ENCODE assay signal across 30 cellular contexts in the genomic region with DNA sequence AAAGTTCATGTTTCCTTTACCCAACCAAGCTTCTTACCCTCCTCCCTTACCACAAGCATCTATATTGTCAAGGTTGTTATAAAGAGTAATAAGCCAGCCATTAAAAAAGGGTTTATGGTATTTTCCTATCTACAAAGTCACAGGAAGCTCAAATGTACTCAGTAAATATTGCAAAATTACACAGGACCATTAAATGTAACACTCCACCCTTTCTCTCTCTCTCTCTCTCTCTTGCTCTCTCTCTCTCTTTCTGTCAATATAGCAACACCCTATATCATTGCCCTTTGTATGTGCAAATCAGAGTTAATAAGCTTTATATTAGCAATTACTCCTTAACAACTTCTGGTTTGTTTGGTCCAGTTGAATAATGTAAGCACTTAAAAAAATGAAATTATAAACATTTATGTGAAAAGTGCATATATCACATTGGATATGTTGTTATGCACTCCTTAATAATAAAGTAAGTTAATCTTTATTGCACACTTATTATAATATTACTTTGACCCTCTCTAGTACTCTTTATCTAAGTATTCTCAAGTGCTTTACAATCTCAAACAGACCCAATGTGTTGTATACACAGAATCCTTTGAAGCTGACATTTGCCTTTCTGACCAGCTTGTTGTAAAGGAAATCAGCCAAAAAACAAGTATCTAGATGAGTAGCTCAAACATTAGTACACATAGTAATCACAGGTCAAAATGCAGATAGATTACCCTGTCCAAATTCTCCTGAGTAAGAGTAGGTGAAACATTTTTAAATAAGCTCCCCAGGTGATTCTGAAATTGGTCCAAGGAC.
DNase-seq lines count a peak whose midpoint lies in the region; ATAC-seq and TF ChIP-seq lines count a peak whose summit lies in the region.
"Had no signal": no experiment of that assay in that cellular context is flagged by ENCODE, and none has a peak within 500 bp of the region (broad histone marks: within the 10 kb centered on the region; RNA-seq: fewer than 3 reads in every experiment).

No MANE protein-coding gene starts in this region.

- H3K9me3 Mint-ChIP-seq in Caco-2 (ENCODE audit: unreplicated experiment), result peaks cover 9% of the 10 kb centered on the region
- no peaks in the 10 kb centered on the region for H3K9me3 Mint-ChIP-seq in activated naive CD8-positive, alpha-beta T cell treated with anti-CD3 and anti-CD28 coated beads, Interleukin-2, amount 50 U/mL, for 24 hours
- H3K9me3 Mint-ChIP-seq: activated CD4-positive, alpha-beta T cell treated with anti-CD3 and anti-CD28 coated beads, Interleukin-2, amount 10 ng/mL, durations not matched to agents 7 days and 5 days; activated naive CD4-positive, alpha-beta T cell treated with anti-CD3 and anti-CD28 coated beads for 36 hours; activated T-cell treated with anti-CD3 and anti-CD28 coated beads, Interleukin-2, amount 50 U/mL, for 4 hours; nephron had no signal

- no peak overlapping the region for H3K4me3 ChIP-seq in Caco-2 (ENCODE audit: low read depth, low read length)
- H3K4me3 ChIP-seq: HAP-1, lower lobe of right lung, Peyer's patch, skin epidermis, tibial artery had no signal

- no peaks in the 10 kb centered on the region for H3K9me3 ChIP-seq in Caco-2
- H3K9me3 ChIP-seq: HAP-1, lower lobe of right lung, Peyer's patch, tibial artery had no signal

- TF ChIP-seq CTCF in Caco-2 (IDR thresholded peaks at IDR 0.05; ENCODE audit: insufficient read depth in 1 of 2, low read depth in 1 of 2, low read length in 1 of 2, severe bottlenecking in 1 of 2, unreplicated experiment in 1 of 2), result no peak

- H3K36me3 Mint-ChIP-seq in Caco-2 (ENCODE audit: insufficient read depth, unreplicated experiment), result peaks cover 43% of the 10 kb centered on the region
- no peaks in the 10 kb centered on the region for H3K36me3 Mint-ChIP-seq in activated naive CD8-positive, alpha-beta T cell treated with anti-CD3 and anti-CD28 coated beads, Interleukin-2, amount 50 U/mL, for 24 hours (ENCODE audit: low read depth)
- H3K36me3 Mint-ChIP-seq: CD4-positive, alpha-beta memory T cell had no signal

- intact Hi-C loops in Caco-2 (cut with micrococcal nuclease; ENCODE audit: unreplicated experiment), result loop anchor here (1.0 kb wide), 3 partner anchors 9 to 38 kb away; no protein-coding TSS in a partner anchor

- H3K4me3 Mint-ChIP-seq in Caco-2 (ENCODE audit: unreplicated experiment), result peak overlapping the region; percentile 18
- no peak overlapping the region for H3K4me3 Mint-ChIP-seq in activated naive CD8-positive, alpha-beta T cell treated with anti-CD3 and anti-CD28 coated beads, Interleukin-2, amount 50 U/mL, for 24 hours
- H3K4me3 Mint-ChIP-seq: activated CD4-positive, alpha-beta T cell treated with anti-CD3 and anti-CD28 coated beads, Interleukin-2, amount 10 ng/mL, durations not matched to agents 7 days and 5 days; activated naive CD4-positive, alpha-beta T cell treated with anti-CD3 and anti-CD28 coated beads for 36 hours; activated T-cell treated with anti-CD3 and anti-CD28 coated beads, Interleukin-2, amount 50 U/mL, for 4 hours; CD4-positive, alpha-beta memory T cell; nephron had no signal

- H3K27me3 ChIP-seq in Caco-2 (replicated peaks; ENCODE audit: control insufficient read depth, insufficient read depth, low read length), result no peaks in the 10 kb centered on the region
- H3K27me3 ChIP-seq: Peyer's patch, tibial artery had no signal

- H3K36me3 ChIP-seq in Caco-2 (ENCODE audit: control insufficient read depth, insufficient read depth, low read length), result no peaks in the 10 kb centered on the region; the same call in 1 of the 2 replicates
- H3K36me3 ChIP-seq: HAP-1, lower lobe of right lung, Peyer's patch, tibial artery, WERI-Rb-1 had no signal

- POLR2A ChIA-PET in Caco-2 (lab: Charles Lee), result interaction anchor here (0.5 to 0.6 kb wide), 2 partner anchors 40 to 143 kb away, joined by 3 to 4 read pairs; no protein-coding TSS in a partner anchor

- CTCF ChIA-PET in Caco-2 (lab: Charles Lee), result interaction anchor here (1.0 to 2.1 kb wide), 2 partner anchors 16 to 143 kb away, joined by 4 to 9 read pairs; no protein-coding TSS in a partner anchor

- ATAC-seq in left lobe of liver, result peak; percentile 59
- no peak for ATAC-seq in GM19324 (IDR thresholded peaks at IDR 0.05; ENCODE audit: low FRiP score, unreplicated experiment)
- ATAC-seq in HG02884 (IDR thresholded peaks at IDR 0.05; ENCODE audit: unreplicated experiment), result no peak
- no peak for ATAC-seq in activated naive CD8-positive, alpha-beta T cell treated with anti-CD3 and anti-CD28 coated beads, Interleukin-2, amount 50 U/mL, for 24 hours
- ATAC-seq: activated T-cell treated with anti-CD3 and anti-CD28 coated beads, Interleukin-2, amount 50 U/mL, for 4 hours had no signal

- peaks cover 63% of the 10 kb centered on the region for H3K4me1 ChIP-seq in Caco-2
- H3K4me1 ChIP-seq: HAP-1, lower lobe of right lung, tibial artery had no signal

- DNase-seq in Caco-2 (peak in 1 of 2 experiments; percentile 39), HuH-7 (ENCODE audit: low spot score) (peak; percentile 23), NCI-H748 (lab: John Stamatoyannopoulos, UW; ENCODE audit: unreplicated experiment) (peak; percentile 83), left lobe of liver (ENCODE audit: low spot score) (no peak)
- DNase-seq in activated CD4-positive, alpha-beta T cell treated with anti-CD3 and anti-CD28 coated beads for 4 hours, result no peak
- DNase-seq in activated naive CD8-positive, alpha-beta T cell treated with anti-CD3 and anti-CD28 coated beads, Interleukin-2, amount 50 U/mL, for 24 hours, result no peak
- DNase-seq: activated CD4-positive, alpha-beta T cell treated with anti-CD3 and anti-CD28 coated beads, Interleukin-2, amount 10 ng/mL, durations not matched to agents 7 days and 5 days; activated naive CD4-positive, alpha-beta T cell treated with anti-CD3 and anti-CD28 coated beads for 36 hours; activated T-cell treated with anti-CD3 and anti-CD28 coated beads, Interleukin-2, amount 50 U/mL, for 4 hours; amniotic stem cell; CD4-positive, alpha-beta memory T cell; DND-41; effector CD8-positive, alpha-beta T cell; KBM-7; lower lobe of right lung; MV-4-11; NCI-H2081 treated with DMSO at 0.1 percent for 48 hours; NCI-H446; Peyer's patch; SIG-M5; stimulated activated CD4-positive, alpha-beta T cell treated with anti-CD3 and anti-CD28 coated beads, Interleukin-1b, Interleukin-23, amount 100 ng/mL, for 48 hours; SW 1271; T-helper 9 cell; tibial artery; WERI-Rb-1 had no signal

- H3K27ac Mint-ChIP-seq in Caco-2 (ENCODE audit: unreplicated experiment), result peak overlapping the region; percentile 65
- no peak overlapping the region for H3K27ac Mint-ChIP-seq in activated naive CD8-positive, alpha-beta T cell treated with anti-CD3 and anti-CD28 coated beads, Interleukin-2, amount 50 U/mL, for 24 hours
- H3K27ac Mint-ChIP-seq: activated CD4-positive, alpha-beta T cell treated with anti-CD3 and anti-CD28 coated beads, Interleukin-2, amount 10 ng/mL, durations not matched to agents 7 days and 5 days; activated naive CD4-positive, alpha-beta T cell treated with anti-CD3 and anti-CD28 coated beads for 36 hours; CD4-positive, alpha-beta memory T cell; nephron had no signal

- BruUV-seq in Caco-2 (replicated peaks; lab: Mats Ljungman, UMichigan), result no TSS peak

- no peaks in the 10 kb centered on the region for H3K27me3 Mint-ChIP-seq in Caco-2 (ENCODE audit: insufficient read depth, unreplicated experiment)
- no peaks in the 10 kb centered on the region for H3K27me3 Mint-ChIP-seq in activated naive CD8-positive, alpha-beta T cell treated with anti-CD3 and anti-CD28 coated beads, Interleukin-2, amount 50 U/mL, for 24 hours
- H3K27me3 Mint-ChIP-seq: activated CD4-positive, alpha-beta T cell treated with anti-CD3 and anti-CD28 coated beads, Interleukin-2, amount 10 ng/mL, durations not matched to agents 7 days and 5 days; CD4-positive, alpha-beta memory T cell had no signal

- H3K4me1 Mint-ChIP-seq in Caco-2 (ENCODE audit: low read depth, unreplicated experiment), result peaks cover 47% of the 10 kb centered on the region
- H3K4me1 Mint-ChIP-seq in activated naive CD8-positive, alpha-beta T cell treated with anti-CD3 and anti-CD28 coated beads, Interleukin-2, amount 50 U/mL, for 24 hours, result no peaks in the 10 kb centered on the region
- H3K4me1 Mint-ChIP-seq: activated CD4-positive, alpha-beta T cell treated with anti-CD3 and anti-CD28 coated beads, Interleukin-2, amount 10 ng/mL, durations not matched to agents 7 days and 5 days; CD4-positive, alpha-beta memory T cell; nephron had no signal

Comparison
In these comparisons a context has a peak if more than half of its experiments do, and no peak if none do; other contexts are left out.
1. DNase-seq: peak in HuH-7 (single experiment) and NCI-H748 (single experiment); none in left lobe of liver (single experiment), activated CD4-positive, alpha-beta T cell treated with anti-CD3 and anti-CD28 coated beads for 4 hours (0 of 2) and activated naive CD8-positive, alpha-beta T cell treated with anti-CD3 and anti-CD28 coated beads, Interleukin-2, amount 50 U/mL, for 24 hours (single experiment).